Comparison of ENCODE assay signal across 19 cellular contexts in genomic region chr1:95022527-95022926, GRCh38. TPM values are rescaled to one million over a fixed set of nuclear protein-coding genes. Genes with fewer than 3 reads are reported as not detected.
DNase-seq lines count a peak whose midpoint lies in the region; ATAC-seq, FAIRE-seq and TF ChIP-seq lines count a peak whose summit lies in the region.
"Had no signal": no experiment of that assay in that cellular context is flagged by ENCODE, and none has a peak within 500 bp of the region (broad histone marks: within the 10 kb centered on the region; RNA-seq: fewer than 3 reads in every experiment).

No MANE protein-coding gene starts in this region.

- H3K4me1 Mint-ChIP-seq in astrocyte (ENCODE audit: low read depth, unreplicated experiment): peaks cover 45% of the 10 kb centered on the region
- H3K4me1 Mint-ChIP-seq: activated T-helper 17 cell treated with anti-CD3 and anti-CD28 coated beads, Interleukin-2, amount 50 U/mL, for 72 hours; T-cell had no signal

- no peak overlapping the region for H3K4me3 Mint-ChIP-seq in astrocyte (ENCODE audit: unreplicated experiment)
- H3K4me3 Mint-ChIP-seq: activated CD8-positive, alpha-beta T cell treated with anti-CD3 and anti-CD28 coated beads, Interleukin-2, amount 10 ng/mL, durations not matched to agents 7 days and 5 days; activated T-helper 17 cell treated with anti-CD3 and anti-CD28 coated beads, Interleukin-2, amount 50 U/mL, for 72 hours; nephron progenitor cell; T-cell had no signal

- H3K9me3 Mint-ChIP-seq in astrocyte (ENCODE audit: unreplicated experiment): peaks cover 4% of the 10 kb centered on the region
- H3K9me3 Mint-ChIP-seq: activated T-helper 17 cell treated with anti-CD3 and anti-CD28 coated beads, Interleukin-2, amount 50 U/mL, for 72 hours; T-cell had no signal

- WGBS in GM23248 (ENCODE audit: low coverage in 1 of 2, low lambda C conversion rate in 2 of 2, missing lambda C conversion rate in 2 of 2), 2 experiments: 96 to 100% methylated on average over 1 of the region's 1 CpG
- WGBS in smooth muscle cell (ENCODE audit: low lambda C conversion rate): 96% methylated on average over 1 of the region's 1 CpG

- H3K79me2 ChIP-seq in GM23248 (ENCODE audit: insufficient read depth) (no peaks in the 10 kb centered on the region), astrocyte (ENCODE audit: insufficient read depth, low read length) (no peaks in the 10 kb centered on the region), smooth muscle cell (ENCODE audit: low read depth) (no peaks in the 10 kb centered on the region)

- H3K9me3 ChIP-seq in GM23248 (ENCODE audit: low read depth) (no peaks in the 10 kb centered on the region), astrocyte (ENCODE audit: insufficient read depth, low read depth, low read length) (peaks cover 4% of the 10 kb centered on the region), lower lobe of right lung (no peaks in the 10 kb centered on the region), smooth muscle cell (replicated peaks; ENCODE audit: low read depth) (no peaks in the 10 kb centered on the region)

- DNase-seq in GM23248 (no peak), astrocyte (ENCODE audit: low read depth) (peak; percentile 76), lower lobe of right lung (no peak), smooth muscle cell (lab: John Stamatoyannopoulos, UW; ENCODE audit: unreplicated experiment) (no peak), cerebellum (ENCODE audit: low spot score) (no peak), NCI-H1092 treated with DMSO at 0.1 percent for 48 hours (lab: John Stamatoyannopoulos, UW) (no peak), NCI-H82 treated with DMSO at 0.1 percent for 48 hours (lab: John Stamatoyannopoulos, UW; ENCODE audit: unreplicated experiment) (no peak)
- DNase-seq: activated CD8-positive, alpha-beta T cell treated with anti-CD3 and anti-CD28 coated beads, Interleukin-2, amount 10 ng/mL, durations not matched to agents 7 days and 5 days; EL; H7; left colon; NCI-H2081 treated with DMSO at 0.1 percent for 48 hours; NCI-H82; nephron progenitor cell; stimulated activated CD4-positive, alpha-beta T cell treated with anti-CD3 and anti-CD28 coated beads, Interleukin-2, amount 100 ng/mL, for 48 hours; T-cell had no signal

- H3K4me3 ChIP-seq in GM23248 (0 out of 2 replicates have a peak overlapping the region, but pooled peaks have one; percentile 44), astrocyte (ENCODE audit: insufficient read depth, low read depth, low read length) (no peak overlapping the region), lower lobe of right lung (no peak overlapping the region), smooth muscle cell (no peak overlapping the region)

- H2AFZ ChIP-seq in GM23248 (no peak overlapping the region), astrocyte (ENCODE audit: low read depth, low read length) (no peak overlapping the region), smooth muscle cell (ENCODE audit: low read depth) (no peak overlapping the region)

- no peaks in the 10 kb centered on the region for H3K9me2 ChIP-seq in GM23248 (ENCODE audit: insufficient read depth)

- no peak for TF ChIP-seq CTCF in astrocyte (IDR thresholded peaks at IDR 0.05; ENCODE audit: insufficient read depth, low read depth, low read length)
- TF ChIP-seq CTCF in lower lobe of right lung (IDR thresholded peaks at IDR 0.05): no peak
- no peak for TF ChIP-seq CTCF in smooth muscle cell (IDR thresholded peaks at IDR 0.05; ENCODE audit: borderline replicate concordance, insufficient read depth, poor library complexity, severe bottlenecking)

- H3K27ac Mint-ChIP-seq in astrocyte (ENCODE audit: unreplicated experiment): peak overlapping the region; percentile 66
- H3K27ac Mint-ChIP-seq: activated CD8-positive, alpha-beta T cell treated with anti-CD3 and anti-CD28 coated beads, Interleukin-2, amount 10 ng/mL, durations not matched to agents 7 days and 5 days; activated T-helper 17 cell treated with anti-CD3 and anti-CD28 coated beads, Interleukin-2, amount 50 U/mL, for 72 hours; T-cell had no signal

- H3K36me3 ChIP-seq in GM23248 (ENCODE audit: low read depth): peaks cover 4% of the 10 kb centered on the region; the same call in 1 of the 2 replicates
- H3K36me3 ChIP-seq in astrocyte (ENCODE audit: insufficient read depth, low read length): no peaks in the 10 kb centered on the region
- H3K36me3 ChIP-seq in lower lobe of right lung: no peaks in the 10 kb centered on the region
- no peaks in the 10 kb centered on the region for H3K36me3 ChIP-seq in smooth muscle cell (ENCODE audit: low read depth)

- intact Hi-C loops in lower lobe of right lung (cut with DNase I): no loop called here

- no peak overlapping the region for H3K27ac ChIP-seq in GM23248
- H3K27ac ChIP-seq in astrocyte (ENCODE audit: low read depth, low read length): peak overlapping the region; percentile 91
- peak overlapping the region; percentile 61 for H3K27ac ChIP-seq in lower lobe of right lung
- peak overlapping the region; percentile 80 for H3K27ac ChIP-seq in smooth muscle cell (ENCODE audit: low read depth)

- ATAC-seq in lower lobe of right lung (no peak), HG02840 (IDR thresholded peaks at IDR 0.05; ENCODE audit: low FRiP score, unreplicated experiment) (no peak)
- ATAC-seq: activated CD8-positive, alpha-beta T cell treated with anti-CD3 and anti-CD28 coated beads, Interleukin-2, amount 10 ng/mL, durations not matched to agents 7 days and 5 days; activated T-helper 17 cell treated with anti-CD3 and anti-CD28 coated beads, Interleukin-2, amount 50 U/mL, for 72 hours; left colon; T-cell had no signal

- no peaks in the 10 kb centered on the region for H4K20me1 ChIP-seq in GM23248 (ENCODE audit: insufficient read depth)
- no peaks in the 10 kb centered on the region for H4K20me1 ChIP-seq in astrocyte (ENCODE audit: insufficient read depth, low read length)
- H4K20me1 ChIP-seq in smooth muscle cell (ENCODE audit: low read depth): no peaks in the 10 kb centered on the region

- no peaks in the 10 kb centered on the region for H3K27me3 ChIP-seq in GM23248 (replicated peaks; ENCODE audit: insufficient read depth)
- no peaks in the 10 kb centered on the region for H3K27me3 ChIP-seq in astrocyte (ENCODE audit: insufficient read depth, low read length)
- H3K27me3 ChIP-seq in lower lobe of right lung (ENCODE audit: low read depth): no peaks in the 10 kb centered on the region
- H3K27me3 ChIP-seq in smooth muscle cell (ENCODE audit: low read depth): no peaks in the 10 kb centered on the region

- H3F3A ChIP-seq in GM23248 (ENCODE audit: insufficient read depth) (peaks cover 25% of the 10 kb centered on the region), smooth muscle cell (ENCODE audit: low read depth) (peaks cover 7% of the 10 kb centered on the region)

- no peak overlapping the region for H3K9ac ChIP-seq in GM23248
- peak overlapping the region; percentile 48 for H3K9ac ChIP-seq in astrocyte (ENCODE audit: low read length)
- no peak overlapping the region for H3K9ac ChIP-seq in smooth muscle cell (ENCODE audit: low read depth)

- in situ Hi-C loops in GM23248 (cut with MboI): no loop called here

- FAIRE-seq in astrocyte (lab: Jason Lieb, UNC): no peak
- FAIRE-seq: colon had no signal

- no peaks in the 10 kb centered on the region for H3K27me3 Mint-ChIP-seq in astrocyte (ENCODE audit: low read depth, unreplicated experiment)
- H3K27me3 Mint-ChIP-seq: activated T-helper 17 cell treated with anti-CD3 and anti-CD28 coated beads, Interleukin-2, amount 50 U/mL, for 72 hours; T-cell had no signal

- H3K4me2 ChIP-seq in GM23248 (ENCODE audit: unreplicated experiment) (peak overlapping the region; percentile 51), astrocyte (ENCODE audit: low read length) (peak overlapping the region; percentile 77), smooth muscle cell (no peak overlapping the region)

- H3K36me3 Mint-ChIP-seq in astrocyte (ENCODE audit: low read depth, unreplicated experiment): peaks cover 17% of the 10 kb centered on the region

- H3K4me1 ChIP-seq in GM23248 (ENCODE audit: insufficient read depth): peaks cover 40% of the 10 kb centered on the region
- H3K4me1 ChIP-seq in astrocyte (ENCODE audit: insufficient read depth, low read length): peaks cover 35% of the 10 kb centered on the region
- H3K4me1 ChIP-seq in lower lobe of right lung: peaks cover 34% of the 10 kb centered on the region
- H3K4me1 ChIP-seq in smooth muscle cell (ENCODE audit: low read depth): peaks cover 27% of the 10 kb centered on the region

RNA-seq across cellular contexts. Expression of gene ALG14, which starts 50.2 kb away (rescaled TPM):
- 1.8 and 13.0 TPM in 2 replicates for total RNA-seq in GM23248 (2014; rRNA removed; shearing (Covaris generic))
- polyA plus RNA-seq in GM23248 (2016; fragmentation: Nextera tagmentation; extraction: Ambion mirVana) (12.1 and 13.5 TPM in 2 replicates), smooth muscle cell (5.5 and 6.9 TPM in 2 replicates)
- total RNA-seq in astrocyte (6.9 and 8.1 TPM in 2 replicates), lower lobe of right lung (4.6 TPM), smooth muscle cell (1.4 and 2.4 TPM in 2 replicates), cerebellum (3.2 TPM)
